In genomic region chr19:38399081-38399480, GRCh38 we compare ENCODE assay signal across 1 cellular context.
TF ChIP-seq lines count a peak whose summit lies in the region.

No MANE protein-coding gene starts in this region.

TF ChIP-seq in PFSK-1, 5 proteins besides CTCF, POLR2A, EP300 and RAD21 (continued from another document):
- peak; percentile 50; the same call in 1 of the 2 replicates for TF ChIP-seq POLR2AphosphoS5 (IDR thresholded peaks at IDR 0.05; ENCODE audit: low read depth, low read length)
- no peak for TF ChIP-seq TAF1 (IDR thresholded peaks at IDR 0.05; ENCODE audit: borderline replicate concordance, insufficient read depth, low read length)
